Comparison of ENCODE assay signal across 9 cellular contexts in the genomic region with DNA sequence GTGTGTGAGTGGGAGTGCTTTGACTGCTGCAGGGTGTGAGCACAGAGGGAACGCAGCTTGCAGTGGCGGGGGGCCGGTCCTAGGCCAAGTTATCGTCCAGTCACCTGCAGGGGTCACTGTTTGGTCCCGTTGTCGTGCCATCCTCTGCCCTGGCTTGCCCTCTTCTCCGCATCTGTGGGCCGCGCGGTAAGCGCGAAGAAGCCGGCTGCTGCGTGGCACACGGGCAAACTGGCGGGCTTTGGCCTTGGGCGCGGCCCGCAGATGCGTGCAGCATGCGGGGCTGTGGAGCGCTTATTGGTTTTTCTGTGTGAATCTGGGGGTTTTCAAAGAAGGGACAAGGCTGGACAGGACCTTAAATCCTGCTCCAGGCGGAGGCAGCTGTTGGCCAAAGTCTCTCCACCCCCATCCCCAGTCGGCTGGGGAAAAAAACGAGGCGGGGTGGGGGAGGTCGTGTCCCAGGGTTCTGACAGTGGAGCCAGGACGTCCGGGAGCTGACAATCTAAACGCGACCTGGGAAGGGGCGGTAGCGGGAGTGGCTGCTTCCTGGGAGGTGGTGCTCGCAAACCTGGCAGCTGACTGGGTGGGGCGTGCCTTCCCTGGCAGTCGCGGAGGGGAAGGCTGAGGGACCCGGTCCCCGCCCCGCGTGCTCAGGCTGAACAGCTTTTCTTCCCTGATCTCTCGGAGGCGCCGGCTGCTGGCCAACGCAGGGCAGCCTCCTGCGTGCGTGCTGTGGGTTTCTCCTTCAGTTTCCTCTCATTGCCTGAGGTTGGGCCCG. TPM values are rescaled to one million over a fixed set of nuclear protein-coding genes. Genes with fewer than 3 reads are reported as not detected.
DNase-seq lines count a peak whose midpoint lies in the region; ATAC-seq, FAIRE-seq and TF ChIP-seq lines count a peak whose summit lies in the region.
"Had no signal": no experiment of that assay in that cellular context is flagged by ENCODE, and none has a peak within 500 bp of the region (broad histone marks: within the 10 kb centered on the region; RNA-seq: fewer than 3 reads in every experiment).

No MANE protein-coding gene starts in this region.

- CTCF ChIA-PET in A549 (lab: Yijun Ruan, JAX): interaction anchor here (0.6 to 5.6 kb wide), 19 partner anchors 9 to 1126 kb away, joined by 3 to 55 read pairs (median 3); no protein-coding TSS in a partner anchor
- CTCF ChIA-PET in endothelial cell of umbilical vein (lab: Charles Lee): interaction anchor here (0.6 to 6.0 kb wide), 11 partner anchors 10 to 341 kb away, joined by 3 to 90 read pairs (median 4); a partner anchor contains a TSS

- H3K4me1 Mint-ChIP-seq in mesothelial cell of epicardium: no peaks in the 10 kb centered on the region
- H3K4me1 Mint-ChIP-seq in activated naive CD8-positive, alpha-beta T cell treated with anti-CD3 and anti-CD28 coated beads for 36 hours: no peaks in the 10 kb centered on the region

- H3K79me2 ChIP-seq in endothelial cell of umbilical vein (ENCODE audit: control insufficient read depth, insufficient read depth, low read length): no peaks in the 10 kb centered on the region

- POLR2A ChIA-PET in A549 (lab: Yijun Ruan, JAX): interaction anchor here (0.9 to 1.6 kb wide), 2 partner anchors 10 to 30 kb away, joined by 3 to 5 read pairs; no protein-coding TSS in a partner anchor
- POLR2A ChIA-PET in endothelial cell of umbilical vein (lab: Charles Lee): interaction anchor here (0.9 kb wide), 1 partner anchor 10 kb away, joined by 3 read pairs; no protein-coding TSS in a partner anchor

- H3K36me3 Mint-ChIP-seq in mesothelial cell of epicardium: no peaks in the 10 kb centered on the region
- H3K36me3 Mint-ChIP-seq in activated naive CD8-positive, alpha-beta T cell treated with anti-CD3 and anti-CD28 coated beads for 36 hours: no peaks in the 10 kb centered on the region

- peak overlapping the region; percentile 70 to 82 for H3K27ac ChIP-seq in A549
- H3K27ac ChIP-seq in endothelial cell of umbilical vein (ENCODE audit: insufficient read depth, low read depth, low read length): no peak overlapping the region
- H3K27ac ChIP-seq: SK-N-MC had no signal

- H3K9me3 ChIP-seq in A549 (peaks cover 7% of the 10 kb centered on the region; the same call in 1 of the 3 replicates), endothelial cell of umbilical vein (replicated peaks; ENCODE audit: control insufficient read depth, insufficient read depth, low read length) (peaks cover 2% of the 10 kb centered on the region)

- peak overlapping the region; percentile 71 for H3K4me3 Mint-ChIP-seq in mesothelial cell of epicardium
- H3K4me3 Mint-ChIP-seq in activated naive CD8-positive, alpha-beta T cell treated with anti-CD3 and anti-CD28 coated beads for 36 hours: no peak overlapping the region

- no peaks in the 10 kb centered on the region for H3K4me1 ChIP-seq in A549
- H3K4me1 ChIP-seq in endothelial cell of umbilical vein (ENCODE audit: control insufficient read depth, extremely low read depth, insufficient read depth, low read length): peaks cover 4% of the 10 kb centered on the region

- BruUV-seq in endothelial cell of umbilical vein (replicated peaks; lab: Mats Ljungman, UMichigan): no TSS peak

- peak; percentile 92 to 93 for ATAC-seq in A549
- no peak for ATAC-seq in activated CD4-positive, CD25-positive, alpha-beta regulatory T cell treated with anti-CD3 and anti-CD28 coated beads, Interleukin-2, amount 50 U/mL, for 24 hours
- no peak for ATAC-seq in HG03354 (IDR thresholded peaks at IDR 0.05; ENCODE audit: poor library complexity, severe bottlenecking, unreplicated experiment)

- TF ChIP-seq CTCF in A549 (IDR thresholded peaks at IDR 0.05): peak; percentile 40
- peak; percentile 32 to 62 for TF ChIP-seq CTCF in endothelial cell of umbilical vein (IDR thresholded peaks at IDR 0.05; ENCODE audit: extremely low read depth in 1 of 2, insufficient read depth in 1 of 2, low read depth in 1 of 2, low read length in 2 of 2)
- TF ChIP-seq CTCF in mesothelial cell of epicardium (IDR thresholded peaks at IDR 0.05; ENCODE audit: unreplicated experiment): no peak

- H3K36me3 ChIP-seq in endothelial cell of umbilical vein (ENCODE audit: control insufficient read depth in 2 of 2, extremely low read depth in 1 of 2, insufficient read depth in 2 of 2, low read length in 2 of 2): no peaks in the 10 kb centered on the region

- TF ChIP-seq RAD21 in A549 (conservative IDR thresholded peaks at IDR 0.05 in 1 of 2, IDR thresholded peaks at IDR 0.05 in 1 of 2): no peak

- H3K9ac ChIP-seq in endothelial cell of umbilical vein (replicated peaks; ENCODE audit: extremely low read depth, insufficient read depth, low read length): peak overlapping the region; percentile 26

- 4% methylated on average over 22 of the region's 48 CpGs for WGBS in A549 (ENCODE audit: missing lambda C conversion rate)

- no peak for TF ChIP-seq EP300 in A549 (IDR thresholded peaks at IDR 0.05)

- H4K20me1 ChIP-seq in endothelial cell of umbilical vein (replicated peaks; ENCODE audit: control insufficient read depth, extremely low read depth, insufficient read depth, low read length): no peaks in the 10 kb centered on the region

- TF ChIP-seq POLR2A in A549 (IDR thresholded peaks at IDR 0.05; ENCODE audit: low read length) (no peak; the same call in 1 of the 2 replicates), endothelial cell of umbilical vein (IDR thresholded peaks at IDR 0.05; ENCODE audit: low read depth, low read length) (peak; percentile 34)

- dilution Hi-C loops in endothelial cell of umbilical vein (cut with MboI; ENCODE audit: extremely low pct_ligation_motif_present, low sequenced_read_pairs): no loop called here

- peaks cover 5% of the 10 kb centered on the region for H3K9me3 Mint-ChIP-seq in mesothelial cell of epicardium
- H3K9me3 Mint-ChIP-seq in activated naive CD8-positive, alpha-beta T cell treated with anti-CD3 and anti-CD28 coated beads for 36 hours: peaks cover 6% of the 10 kb centered on the region

- intact Hi-C loops in endothelial cell of umbilical vein (cut with micrococcal nuclease): loop anchor here (1.0 to 2.0 kb wide), 2 partner anchors 10 to 30 kb away; no protein-coding TSS in a partner anchor

- H3K4me2 ChIP-seq in A549 (peak overlapping the region; percentile 94), endothelial cell of umbilical vein (ENCODE audit: insufficient read depth, low read length) (peak overlapping the region; percentile 88)

- peak overlapping the region; percentile 96 for H2AFZ ChIP-seq in endothelial cell of umbilical vein (ENCODE audit: low read depth, low read length)

- no peak overlapping the region for H3K27ac Mint-ChIP-seq in mesothelial cell of epicardium
- H3K27ac Mint-ChIP-seq in activated naive CD8-positive, alpha-beta T cell treated with anti-CD3 and anti-CD28 coated beads for 36 hours: no peak overlapping the region

- H3K27me3 Mint-ChIP-seq in mesothelial cell of epicardium (ENCODE audit: low read depth): peaks cover 45% of the 10 kb centered on the region
- peaks cover 56% of the 10 kb centered on the region for H3K27me3 Mint-ChIP-seq in activated naive CD8-positive, alpha-beta T cell treated with anti-CD3 and anti-CD28 coated beads for 36 hours

- H3K4me3 ChIP-seq in A549 (peak overlapping the region; percentile 59), endothelial cell of umbilical vein (replicated peaks in 1 of 3; ENCODE audit: insufficient read depth in 1 of 3, low read depth in 1 of 3, low read length in 3 of 3) (peak overlapping the region; percentile 31 to 60 (median 42))
- H3K4me3 ChIP-seq: SK-N-MC had no signal

- H3K27me3 ChIP-seq in endothelial cell of umbilical vein (ENCODE audit: control insufficient read depth in 2 of 2, insufficient read depth in 2 of 2, low read length in 2 of 2): no peaks in the 10 kb centered on the region

- DNase-seq in A549 (ENCODE audit: low read depth in 1 of 2, low spot score in 1 of 2) (peak; percentile 48 to 68), NCI-H146 (lab: John Stamatoyannopoulos, UW) (peak; percentile 75), endothelial cell of umbilical vein (ENCODE audit: low read depth, low spot score) (peak; percentile 61), mesothelial cell of epicardium (ENCODE audit: low spot score in 2 of 2, unreplicated experiment in 2 of 2) (peak; percentile 20 to 64), C1 segment of cervical spinal cord (lab: John Stamatoyannopoulos, UW) (no peak)
- no peak for DNase-seq in activated naive CD8-positive, alpha-beta T cell treated with anti-CD3 and anti-CD28 coated beads for 36 hours

- no peaks in the 10 kb centered on the region for H3K9me1 ChIP-seq in endothelial cell of umbilical vein (replicated peaks; ENCODE audit: control insufficient read depth, extremely low read depth, insufficient read depth, low read length)

- FAIRE-seq in A549 (lab: Jason Lieb, UNC) (no peak), endothelial cell of umbilical vein (lab: Jason Lieb, UNC) (peak; percentile 83)

TF ChIP-seq in endothelial cell of umbilical vein, 7 proteins besides CTCF, POLR2A, EP300 and RAD21 (continues in another document):
- TF ChIP-seq JUN (IDR thresholded peaks at IDR 0.05; ENCODE audit: borderline replicate concordance, insufficient read depth, insufficient read length, low read depth) (no peak), GATA2 (IDR thresholded peaks at IDR 0.05; ENCODE audit: insufficient read depth, insufficient read length, low read depth, low read length) (no peak), EZH2 (IDR thresholded peaks at IDR 0.05; ENCODE audit: borderline replicate concordance, low read depth, low read length, severe bottlenecking) (no peak), MYC (IDR thresholded peaks at IDR 0.05; ENCODE audit: low read depth, low read length) (no peak), FOS (IDR thresholded peaks at IDR 0.05; ENCODE audit: borderline replicate concordance, insufficient read depth, low read length) (no peak)

RNA-seq across cellular contexts. Expression of a gene that starts 39.7 kb away (rescaled TPM):
- polyA plus RNA-seq in A549 (2011; rRNA removed): 0.16 and 0.24 TPM in 2 replicates
- 0.09 TPM in 1 of 2 replicates, not detected in the other for polyA plus RNA-seq in A549 (2012; cell fraction: cytosol; rRNA removed)
- polyA plus RNA-seq in A549 (2012; cell fraction: nucleus; rRNA removed): 0.05 TPM in 1 of 2 replicates, not detected in the other
- 0.04 to 0.09 TPM in 2 of 3 replicates, not detected in the other for polyA plus RNA-seq in A549 (2017; fragmentation: RNase III; extraction: RNeasy Plus Mini Kit Qiagen cat#74134 plus additional on column Dnase treatment)
- 0.63 and 0.83 TPM in 2 replicates for polyA minus RNA-seq in A549 (2011; rRNA and poly(A)+ RNA removed)
- 136 and 142 TPM in 2 replicates for total RNA-seq in endothelial cell of umbilical vein
- polyA plus RNA-seq in endothelial cell of umbilical vein: 36.7 and 42.9 TPM in 2 replicates
- polyA plus RNA-seq in endothelial cell of umbilical vein (2011; cell fraction: cytosol; rRNA removed): 58.8 and 61.9 TPM in 2 replicates
- 103 and 121 TPM in 2 replicates for polyA plus RNA-seq in endothelial cell of umbilical vein (2011; cell fraction: nucleus; rRNA removed)
- polyA plus RNA-seq in endothelial cell of umbilical vein (2012): 116 and 257 TPM in 2 replicates
- 178 and 183 TPM in 2 replicates for polyA minus RNA-seq in endothelial cell of umbilical vein
- 6.1 TPM for polyA minus RNA-seq in endothelial cell of umbilical vein (2011; cell fraction: cytosol; rRNA and poly(A)+ RNA removed)
- 416 and 737 TPM in 2 replicates for polyA minus RNA-seq in endothelial cell of umbilical vein (2011; cell fraction: nucleus; rRNA and poly(A)+ RNA removed)
- 7.2 to 10.2 TPM (median 7.9 TPM) in 3 replicates for total RNA-seq in mesothelial cell of epicardium
- total RNA-seq in activated naive CD8-positive, alpha-beta T cell treated with anti-CD3 and anti-CD28 coated beads for 36 hours: not detected

Comparison
In these comparisons a context has a peak if more than half of its experiments do, and no peak if none do; other contexts are left out.
1. ATAC-seq: peak in A549 (2 of 2); none in activated CD4-positive, CD25-positive, alpha-beta regulatory T cell treated with anti-CD3 and anti-CD28 coated beads, Interleukin-2, amount 50 U/mL, for 24 hours (0 of 2) and HG03354 (single experiment).
2. DNase-seq: peak in A549 (2 of 2), NCI-H146 (single experiment), endothelial cell of umbilical vein (single experiment) and mesothelial cell of epicardium (2 of 2); none in activated naive CD8-positive, alpha-beta T cell treated with anti-CD3 and anti-CD28 coated beads for 36 hours (single experiment) and C1 segment of cervical spinal cord (0 of 14).
3. RNA of a gene that starts 39.7 kb away (total RNA-seq): 136 to 142 TPM in endothelial cell of umbilical vein; 7.2 to 10.2 TPM in mesothelial cell of epicardium and not detected in activated naive CD8-positive, alpha-beta T cell treated with anti-CD3 and anti-CD28 coated beads for 36 hours; every median in the first group is over 10 times any median in the second.